Comparison of ENCODE assay signal across 8 cellular contexts in the genomic region with DNA sequence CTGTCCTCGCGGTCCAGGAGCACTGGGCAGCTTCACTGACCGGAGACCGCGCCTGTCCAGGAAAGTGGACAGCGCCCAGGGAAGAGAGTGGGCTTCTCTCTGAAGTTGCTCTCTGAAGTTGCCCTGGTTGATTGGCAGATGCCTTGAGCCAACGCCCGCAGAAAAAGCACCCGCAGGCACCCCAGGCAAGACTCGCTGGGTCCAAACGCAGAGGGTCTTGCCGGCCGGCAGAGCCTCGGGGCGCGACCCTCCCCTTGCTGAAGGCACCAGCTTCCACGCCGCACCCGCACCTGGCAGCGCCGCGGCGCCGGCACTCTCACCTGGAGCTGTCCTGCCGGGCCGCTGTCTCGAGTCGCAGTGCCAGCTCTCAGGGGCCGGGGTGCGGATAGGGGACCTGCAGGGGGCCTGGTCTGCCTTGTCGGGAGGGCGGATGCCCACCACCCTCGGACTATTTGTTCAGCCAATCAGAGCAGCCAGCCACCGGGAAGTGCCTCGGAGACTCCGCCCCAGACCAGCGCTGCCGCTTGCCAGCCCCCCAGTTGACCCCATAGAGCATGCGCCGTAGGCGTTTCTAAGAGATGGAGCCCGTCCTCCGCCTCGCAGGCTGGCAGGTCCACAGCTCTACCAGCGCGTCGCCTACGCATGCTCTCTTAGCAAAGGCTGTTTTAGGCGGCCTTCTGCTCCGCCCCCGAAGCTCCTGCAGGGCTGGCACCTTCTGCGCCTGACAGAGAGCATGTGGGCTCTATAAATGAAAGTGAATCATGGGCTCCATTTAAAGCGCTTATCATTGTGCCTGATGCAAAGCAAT. TPM values are rescaled to one million over a fixed set of nuclear protein-coding genes. Genes with fewer than 3 reads are reported as not detected.
DNase-seq lines count a peak whose midpoint lies in the region; ATAC-seq, FAIRE-seq and TF ChIP-seq lines count a peak whose summit lies in the region.

Gene LIPA, minus strand, starts transcription at position 359 of the 808 bp plus-strand sequence. CDS start 4,127 bp downstream, outside the sequence.

- FAIRE-seq in HTR-8/SVneo (lab: Jason Lieb, UNC) (peak; percentile 94), H1 (lab: Jason Lieb, UNC) (peak; percentile 74)

- no peak within 1 kb of the TSS for H2BK15ac ChIP-seq in H1 (ENCODE audit: low read length)
- peak within 1 kb of the TSS; percentile 12 for H2BK15ac ChIP-seq in mesenchymal stem cell (ENCODE audit: low read depth, poor library complexity, severe bottlenecking)

- peak within 1 kb of the TSS; percentile 76 to 91 for H3K4me2 ChIP-seq in H1 (ENCODE audit: insufficient read depth in 1 of 2, low read depth in 2 of 2, low read length in 2 of 2)
- peak within 1 kb of the TSS; percentile 89 for H3K4me2 ChIP-seq in mesenchymal stem cell (ENCODE audit: low read length, poor library complexity, severe bottlenecking)

- H3K9ac ChIP-seq in H1 (replicated peaks in 1 of 4; ENCODE audit: extremely low read depth in 1 of 4, low read depth in 3 of 4, low read length in 3 of 4) (no peak within 1 kb of the TSS; a peak in 1 of 7 replicates), mesenchymal stem cell (ENCODE audit: low read length) (peak within 1 kb of the TSS; percentile 81)

- H4K91ac ChIP-seq in H1 (replicated peaks; ENCODE audit: insufficient read length, low read length): no peak within 1 kb of the TSS
- no peak within 1 kb of the TSS for H4K91ac ChIP-seq in mesenchymal stem cell (ENCODE audit: low read length)

- POLR2A ChIA-PET in H1 (lab: Charles Lee; ENCODE audit: partially characterized antibody): interaction anchor here (0.6 to 1.3 kb wide), 4 partner anchors 10 to 1055 kb away, joined by 3 to 4 read pairs (median 3); no protein-coding TSS in a partner anchor

- H2BK120ac ChIP-seq in H1 (replicated peaks; ENCODE audit: low read depth, low read length) (no peak within 1 kb of the TSS), mesenchymal stem cell (ENCODE audit: low read depth, low read length) (no peak within 1 kb of the TSS)

- no peak within 1 kb of the TSS for H3K14ac ChIP-seq in H1 (ENCODE audit: insufficient read length)
- peak within 1 kb of the TSS in 1 of 2 experiments; percentile 91 for H3K14ac ChIP-seq in mesenchymal stem cell (ENCODE audit: low read length in 2 of 2)

- H3K27me3 ChIP-seq in H1 (replicated peaks in 1 of 4; ENCODE audit: control insufficient read depth in 3 of 4, extremely low read depth in 1 of 4, insufficient read depth in 3 of 4, low read length in 3 of 4) (no peaks in the 10 kb centered on the region; a peak in 1 of 7 replicates), mesenchymal stem cell (ENCODE audit: control insufficient read depth in 1 of 2, insufficient read depth in 1 of 2, low read length in 2 of 2) (peaks cover 0 to 5% of the 10 kb centered on the region in 2 experiments)

- H3K56ac ChIP-seq in H1 (replicated peaks; ENCODE audit: insufficient read length, low read depth, low read length): peak within 1 kb of the TSS; percentile 59

- H3K23ac ChIP-seq in H1 (ENCODE audit: insufficient read length) (no peak within 1 kb of the TSS), mesenchymal stem cell (ENCODE audit: low read length in 2 of 2) (no peak within 1 kb of the TSS)

- peak within 1 kb of the TSS; percentile 57 to 78 (median 68) for H3K4me3 ChIP-seq in H1 (ENCODE audit: extremely low read depth in 1 of 4, insufficient read depth in 2 of 4, low read depth in 3 of 4, low read length in 4 of 4)
- peak within 1 kb of the TSS; percentile 82 to 85 for H3K4me3 ChIP-seq in mesenchymal stem cell (ENCODE audit: insufficient read depth in 1 of 2, low read depth in 1 of 2, low read length in 2 of 2)

- H3K4me1 ChIP-seq in H1 (replicated peaks in 1 of 4; ENCODE audit: control insufficient read depth in 3 of 4, insufficient read depth in 4 of 4, low read length in 3 of 4): peaks cover 0 to 6% (median 1%) of the 10 kb centered on the region in 4 experiments; a peak in 3 of 7 replicates
- H3K4me1 ChIP-seq in mesenchymal stem cell (ENCODE audit: control insufficient read depth, insufficient read depth, low read depth, low read length): peaks cover 2% of the 10 kb centered on the region

- H4K8ac ChIP-seq in H1 (ENCODE audit: extremely low read depth, insufficient read depth, low read length): peak within 1 kb of the TSS; percentile 37; the same call in 1 of the 2 replicates
- H4K8ac ChIP-seq in mesenchymal stem cell (ENCODE audit: low read length): peak within 1 kb of the TSS; percentile 78

- H3K23me2 ChIP-seq in H1 (ENCODE audit: low read depth, low read length): peaks cover 5% of the 10 kb centered on the region; the same call in 1 of the 2 replicates

- no peak within 1 kb of the TSS for H2AK5ac ChIP-seq in H1 (ENCODE audit: low read depth, low read length)
- H2AK5ac ChIP-seq in mesenchymal stem cell (ENCODE audit: low read length, severe bottlenecking): no peak within 1 kb of the TSS

- H2AFZ ChIP-seq in H1 (ENCODE audit: low read length) (peak within 1 kb of the TSS; percentile 60), mesenchymal stem cell (ENCODE audit: low read depth, low read length) (peak within 1 kb of the TSS; percentile 97)

- peak in 1 of 2 experiments; percentile 58; a peak in 1 of 3 replicates for TF ChIP-seq POLR2A in H1 (IDR thresholded peaks at IDR 0.05; ENCODE audit: control extremely low read depth in 1 of 2, low read depth in 2 of 2, low read length in 2 of 2)

- H2BK5ac ChIP-seq in H1 (ENCODE audit: low read depth, low read length) (peak within 1 kb of the TSS; percentile 15; the same call in 1 of the 2 replicates), mesenchymal stem cell (ENCODE audit: low read depth, low read length, poor library complexity, severe bottlenecking) (no peak within 1 kb of the TSS)

- H2BK20ac ChIP-seq in H1 (ENCODE audit: low read length): no peak within 1 kb of the TSS

- TF ChIP-seq EP300 in H1 (IDR thresholded peaks at IDR 0.05; ENCODE audit: borderline replicate concordance in 1 of 2, low read depth in 2 of 2, low read length in 2 of 2): no peak

- H4K20me1 ChIP-seq in H1 (replicated peaks in 1 of 2; ENCODE audit: control insufficient read depth in 1 of 2, insufficient read depth in 2 of 2, low read length in 2 of 2): no peaks in the 10 kb centered on the region

- DNase-seq in COLO829 (ENCODE audit: low spot score) (peak; percentile 94), HTR-8/SVneo (ENCODE audit: insufficient read length, low spot score) (peak; percentile 97), NOMO-1 treated with dmso at 0.1 percent for 144 hours (lab: John Stamatoyannopoulos, UW; ENCODE audit: unreplicated experiment) (peak; percentile 95), H1 (ENCODE audit: low read depth in 1 of 2, low spot score in 2 of 2) (peak; percentile 92 to 98), mesenchymal stem cell (peak; percentile 95)
- DNase-seq in activated CD8-positive, alpha-beta memory T cell treated with anti-CD3 and anti-CD28 coated beads for 48 hours (ENCODE audit: low read depth in 2 of 3, low spot score in 2 of 3): peak; percentile 72 to 87 (median 80)
- peak; percentile 93 for DNase-seq in stimulated activated CD8-positive, alpha-beta memory T cell treated with anti-CD3 and anti-CD28 coated beads, Interleukin-12 subunit alpha, Interleukin-12 subunit beta, amount 100 ng/mL, for 4 hours (ENCODE audit: low read depth)

- CTCF ChIA-PET in H1 (lab: Charles Lee; ENCODE audit: partially characterized antibody): interaction anchor here (0.6 to 3.1 kb wide), 10 partner anchors 8 to 321 kb away, joined by 3 to 11 read pairs (median 4); no protein-coding TSS in a partner anchor

- TF ChIP-seq RAD21 in H1 (IDR thresholded peaks at IDR 0.05 in 1 of 2, conservative IDR thresholded peaks at IDR 0.05 in 1 of 2; ENCODE audit: low read depth in 2 of 2, low read length in 2 of 2): 0 out of 4 replicates have a peak, but pooled peaks of 1 of the 2 experiments have one; percentile 1

- H3K4ac ChIP-seq in H1 (replicated peaks; ENCODE audit: insufficient read length, low read depth, low read length) (no peak within 1 kb of the TSS), mesenchymal stem cell (ENCODE audit: low read depth in 1 of 2, low read length in 2 of 2) (peak within 1 kb of the TSS in 1 of 2 experiments; percentile 2)

- peak; percentile 91 for ATAC-seq in GM21367 (IDR thresholded peaks at IDR 0.05; ENCODE audit: unreplicated experiment)

- H3K79me1 ChIP-seq in H1 (ENCODE audit: low read depth, low read length) (no peaks in the 10 kb centered on the region; the same call in 1 of the 2 replicates), mesenchymal stem cell (replicated peaks; ENCODE audit: low read length, poor library complexity, severe bottlenecking) (peaks cover 3% of the 10 kb centered on the region)

- H3K18ac ChIP-seq in H1 (ENCODE audit: extremely low read depth, low read length): peak within 1 kb of the TSS; percentile 48; the same call in 1 of the 2 replicates
- peak within 1 kb of the TSS in 1 of 2 experiments; percentile 89 for H3K18ac ChIP-seq in mesenchymal stem cell (ENCODE audit: low read depth in 1 of 2, low read length in 2 of 2)

- H2BK12ac ChIP-seq in H1 (ENCODE audit: low read depth, low read length) (no peak within 1 kb of the TSS; the same call in 1 of the 2 replicates), mesenchymal stem cell (ENCODE audit: low read length in 2 of 2) (peak within 1 kb of the TSS in 1 of 2 experiments; percentile 45)

- H3K36me3 ChIP-seq in H1 (ENCODE audit: control insufficient read depth in 2 of 4, insufficient read depth in 4 of 4, low read length in 3 of 4): no peaks in the 10 kb centered on the region
- no peaks in the 10 kb centered on the region for H3K36me3 ChIP-seq in mesenchymal stem cell (ENCODE audit: control insufficient read depth in 1 of 2, insufficient read depth in 2 of 2, low read depth in 1 of 2, low read length in 2 of 2)

- 5% methylated on average over 53 of the region's 53 CpGs; no CpG with 5 or more reads in 1 of the 2 experiments for WGBS in H1 (ENCODE audit: extremely low coverage in 1 of 2, insufficient coverage in 1 of 2, insufficient read length in 1 of 2, insufficient replicate concordance in 2 of 2, low coverage in 1 of 2, low lambda C conversion rate in 2 of 2, missing lambda C conversion rate in 1 of 2), 2 experiments
- WGBS in mesenchymal stem cell: under 1% methylated on average over 51 of the region's 53 CpGs

- peak within 1 kb of the TSS; percentile 7 for H4K5ac ChIP-seq in H1 (ENCODE audit: insufficient read length, low read depth, low read length)

- no peak for TF ChIP-seq CTCF in H1 (IDR thresholded peaks at IDR 0.05; ENCODE audit: control extremely low read depth in 1 of 3, insufficient read depth in 1 of 3, low read depth in 1 of 3, low read length in 3 of 3)

- H3K79me2 ChIP-seq in H1 (ENCODE audit: control insufficient read depth in 1 of 2, insufficient read depth in 2 of 2, low read length in 2 of 2): no peaks in the 10 kb centered on the region

- peaks cover 9 to 16% of the 10 kb centered on the region in 2 experiments for H3K9me3 ChIP-seq in H1 (ENCODE audit: insufficient read depth in 2 of 2, low read depth in 1 of 2, low read length in 1 of 2)
- H3K9me3 ChIP-seq in mesenchymal stem cell (ENCODE audit: control insufficient read depth, low read length): no peaks in the 10 kb centered on the region

- H3K27ac ChIP-seq in H1 (ENCODE audit: low read depth, low read length) (no peak within 1 kb of the TSS), mesenchymal stem cell (ENCODE audit: low read length, poor library complexity, severe bottlenecking) (no peak within 1 kb of the TSS)

RNA-seq across cellular contexts. Expression of gene LIPA, which starts in this region (rescaled TPM):
- total RNA-seq in H1 (2021; fragmentation: NEBNext Ultra II Directional; extraction: Animal tissue kit (Norgen Biotek cat#: 25700)): 32.4 and 35.6 TPM in 2 replicates
- polyA plus RNA-seq in H1 (2011; rRNA removed): 10.6 and 18.1 TPM in 2 replicates
- polyA plus RNA-seq in H1 (2011; cell fraction: cytosol; rRNA removed): 14.2 TPM
- polyA plus RNA-seq in H1 (2011; cell fraction: nucleus; rRNA removed): 12.3 TPM
- polyA plus RNA-seq in H1 (2012, experiment 1 of 2): 21.8 to 34.8 TPM (median 23.1 TPM) in 4 replicates
- polyA plus RNA-seq in H1 (2012, experiment 2 of 2): 11.1 TPM
- 109 TPM for polyA plus RNA-seq in H1 (2013, experiment 1 of 2)
- polyA plus RNA-seq in H1 (2013, experiment 2 of 2): 115 TPM
- 22.2 and 51.0 TPM in 2 replicates for polyA minus RNA-seq in H1 (2011; rRNA and poly(A)+ RNA removed)
- polyA minus RNA-seq in H1 (2011; cell fraction: cytosol; rRNA and poly(A)+ RNA removed): 14.0 TPM
- 12.8 TPM for polyA minus RNA-seq in H1 (2011; cell fraction: nucleus; rRNA and poly(A)+ RNA removed)
- polyA plus RNA-seq in mesenchymal stem cell (2013, experiment 1 of 2): 180 TPM
- polyA plus RNA-seq in mesenchymal stem cell (2013, experiment 2 of 2): 188 TPM
